26 cellular contexts compared by ENCODE assay signal in genomic region chr5:157457391-157457790, GRCh38. TPM values are rescaled to one million over a fixed set of nuclear protein-coding genes. Genes with fewer than 3 reads are reported as not detected.
"Had no signal": no experiment of that assay in that cellular context is flagged by ENCODE, and none has a peak within 500 bp of the region (broad histone marks: within the 10 kb centered on the region; RNA-seq: fewer than 3 reads in every experiment).

No MANE protein-coding gene starts in this region.

- H3K36me3 ChIP-seq: left ventricle myocardium inferior, neutrophil, pancreas, right atrium auricular region, tibial artery had no signal

- H3K4me3 ChIP-seq: left ventricle myocardium inferior, pancreas, psoas muscle, right atrium auricular region, tibial artery had no signal

- DNase-seq: activated CD4-positive, alpha-beta T cell treated with anti-CD3 and anti-CD28 coated beads, Interleukin-2, amount 50 U/mL, for 1 hour; activated CD4-positive, CD25-positive, alpha-beta regulatory T cell treated with anti-CD3 and anti-CD28 coated beads, Interleukin-2, amount 50 U/mL, for 72 hours; activated CD8-positive, alpha-beta memory T cell treated with anti-CD3 and anti-CD28 coated beads, Interleukin-2, amount 50 U/mL, for 4 hours; activated naive CD4-positive, alpha-beta T cell treated with anti-CD3 and anti-CD28 coated beads, Interleukin-2, amount 10 ng/mL, durations not matched to agents 7 days and 5 days; activated T-cell treated with anti-CD3 and anti-CD28 coated beads, Interleukin-2, amount 50 U/mL, for 4 hours; amygdala; effector memory CD8-positive, alpha-beta T cell; foreskin melanocyte; left ventricle myocardium inferior; pancreas; psoas muscle; stimulated activated CD4-positive, alpha-beta T cell treated with anti-CD3 and anti-CD28 coated beads, Interleukin-4, amount 100 ng/mL, for 24 hours; stimulated activated naive CD8-positive, alpha-beta T cell treated with anti-CD3 and anti-CD28 coated beads, Interleukin-15, Interleukin-2, amounts not matched to agents 100 U/mL and 50 U/mL, for 24 hours; T-cell; tibial artery had no signal

- H3K9me3 ChIP-seq: left ventricle myocardium inferior, neutrophil, pancreas, psoas muscle, right atrium auricular region, tibial artery had no signal

- H3K27ac ChIP-seq: left ventricle myocardium inferior, neutrophil, pancreas, psoas muscle, right atrium auricular region, tibial artery, VCaP had no signal

- H3K4me1 ChIP-seq: psoas muscle had no signal

- ATAC-seq: activated T-cell treated with anti-CD3 and anti-CD28 coated beads, Interleukin-2, amount 50 U/mL, for 4 hours; effector memory CD8-positive, alpha-beta T cell; esophagus mucosa; pancreas; psoas muscle; stimulated activated naive CD8-positive, alpha-beta T cell treated with anti-CD3 and anti-CD28 coated beads, Interleukin-15, Interleukin-2, amounts not matched to agents 100 U/mL and 50 U/mL, for 24 hours; T-cell had no signal

- H3K36me3 Mint-ChIP-seq: activated naive CD4-positive, alpha-beta T cell treated with anti-CD3 and anti-CD28 coated beads, Interleukin-2, amount 10 ng/mL, durations not matched to agents 7 days and 5 days; T-cell had no signal

- H3K27me3 ChIP-seq: right atrium auricular region had no signal

- H3K4me3 Mint-ChIP-seq: activated naive CD4-positive, alpha-beta T cell treated with anti-CD3 and anti-CD28 coated beads, Interleukin-2, amount 10 ng/mL, durations not matched to agents 7 days and 5 days; activated T-cell treated with anti-CD3 and anti-CD28 coated beads, Interleukin-2, amount 50 U/mL, for 4 hours; dendritic cell treated with granulocyte-macrophage colony-stimulating factor and Interleukin-4, amounts not matched to agents 40 ng/mL and 50 ng/mL, for 4 days; effector memory CD8-positive, alpha-beta T cell; nephron; T-cell; T-helper 2 cell treated with Interferon-gamma antibody and Interleukin-4, amounts not matched to agents 5 μg/mL and 100 μg/mL, for 36 hours had no signal

- H3K27ac Mint-ChIP-seq: activated naive CD4-positive, alpha-beta T cell treated with anti-CD3 and anti-CD28 coated beads, Interleukin-2, amount 10 ng/mL, durations not matched to agents 7 days and 5 days; activated T-helper 2 cell treated with anti-CD3 and anti-CD28 coated beads, Interferon-gamma antibody, Interleukin-2, Interleukin-4, amounts not matched to agents 10 μg/mL and 5 μg/mL and 100 μg/mL, durations not matched to agents 14 hours and 24 hours and 36 hours; dendritic cell treated with granulocyte-macrophage colony-stimulating factor and Interleukin-4, amounts not matched to agents 40 ng/mL and 50 ng/mL, for 4 days; effector memory CD8-positive, alpha-beta T cell; nephron; T-cell; T-helper 2 cell treated with Interferon-gamma antibody and Interleukin-4, amounts not matched to agents 5 μg/mL and 100 μg/mL, for 36 hours had no signal

- H3K9me3 Mint-ChIP-seq: activated naive CD4-positive, alpha-beta T cell treated with anti-CD3 and anti-CD28 coated beads, Interleukin-2, amount 10 ng/mL, durations not matched to agents 7 days and 5 days; activated T-cell treated with anti-CD3 and anti-CD28 coated beads, Interleukin-2, amount 50 U/mL, for 4 hours; activated T-helper 2 cell treated with anti-CD3 and anti-CD28 coated beads, Interferon-gamma antibody, Interleukin-2, Interleukin-4, amounts not matched to agents 10 μg/mL and 5 μg/mL and 100 μg/mL, durations not matched to agents 14 hours and 24 hours and 36 hours; dendritic cell treated with granulocyte-macrophage colony-stimulating factor and Interleukin-4, amounts not matched to agents 40 ng/mL and 50 ng/mL, for 4 days; effector memory CD8-positive, alpha-beta T cell; nephron; T-cell; T-helper 2 cell treated with Interferon-gamma antibody and Interleukin-4, amounts not matched to agents 5 μg/mL and 100 μg/mL, for 36 hours had no signal

RNA-seq across cellular contexts. Expression of gene NIPAL4, which starts 2.6 kb away (rescaled TPM):
- total RNA-seq: cerebellum, endothelial cell of umbilical vein, left ventricle myocardium inferior, lung microvascular endothelial cell, pancreas had no signal
- polyA plus RNA-seq: endothelial cell of umbilical vein had no signal
